In genomic region chr5:170711300-170711699, GRCh38 we compare ENCODE assay signal across 26 cellular contexts.
"Had no signal": no experiment of that assay in that cellular context is flagged by ENCODE, and none has a peak within 500 bp of the region (broad histone marks: within the 10 kb centered on the region; RNA-seq: fewer than 3 reads in every experiment).

No MANE protein-coding gene starts in this region.

- H3K27me3 ChIP-seq: testis, thyroid gland, upper lobe of left lung, uterus, vagina had no signal

- ATAC-seq: stimulated activated effector memory CD8-positive, alpha-beta T cell treated with anti-CD3 and anti-CD28 coated beads, Interleukin-12 subunit alpha, Interleukin-12 subunit beta, amount 100 ng/mL, for 72 hours; stimulated activated memory B cell treated with anti-CD40 and anti-IgM and Interleukin-4, amounts not matched to agents 10 μg/mL and 1 μg/mL and 100 μg/mL, for 72 hours; stimulated activated naive B cell treated with anti-CD40 and anti-IgM and Interleukin-4, amounts not matched to agents 10 μg/mL and 1 μg/mL and 100 μg/mL, for 72 hours; stimulated activated naive CD8-positive, alpha-beta T cell treated with anti-CD3 and anti-CD28 coated beads, Interleukin-15, amount 100 ng/mL, for 72 hours; stimulated activated naive CD8-positive, alpha-beta T cell treated with anti-CD3 and anti-CD28 coated beads, Interleukin-15, Interleukin-2, amounts not matched to agents 100 U/mL and 50 U/mL, for 24 hours; upper lobe of right lung had no signal

- DNase-seq: stimulated activated CD4-positive, alpha-beta T cell treated with anti-CD3 and anti-CD28 coated beads, Interleukin-2, amount 100 ng/mL, for 48 hours; stimulated activated CD4-positive, alpha-beta T cell treated with anti-CD3 and anti-CD28 coated beads, Interleukin-4, amount 100 ng/mL, for 1 hour; stimulated activated CD4-positive, alpha-beta T cell treated with anti-CD3 and anti-CD28 coated beads, Interleukin-4, amount 100 ng/mL, for 24 hours; stimulated activated CD4-positive, alpha-beta T cell treated with anti-CD3 and anti-CD28 coated beads, Interleukin-4, amount 100 ng/mL, for 4 hours; stimulated activated CD8-positive, alpha-beta memory T cell treated with anti-CD3 and anti-CD28 coated beads, Interleukin-4, amount 100 ng/mL, for 48 hours; stimulated activated naive B cell treated with anti-CD40 and anti-IgM and Interleukin-4, amounts not matched to agents 10 μg/mL and 1 μg/mL and 100 μg/mL, for 72 hours; stimulated activated naive CD4-positive, alpha-beta T cell; stimulated activated naive CD4-positive, alpha-beta T cell treated with Interleukin-2 at 50 U/mL for 16 hours; stimulated activated naive CD8-positive, alpha-beta T cell treated with anti-CD3 and anti-CD28 coated beads, Interleukin-15, amount 100 ng/mL, for 72 hours; stimulated activated naive CD8-positive, alpha-beta T cell treated with anti-CD3 and anti-CD28 coated beads, Interleukin-15, Interleukin-2, amounts not matched to agents 100 U/mL and 50 U/mL, for 24 hours; stomach; substantia nigra; testis; thyroid gland; tibial artery; transverse colon; trophoblast cell; upper lobe of left lung; upper lobe of right lung; uterus had no signal

- H3K9me3 ChIP-seq: suprapubic skin, testis, thoracic aorta, thyroid gland, transverse colon, upper lobe of right lung, uterus, vagina had no signal

- H3K27ac ChIP-seq: stomach, suprapubic skin, testis, thoracic aorta, thyroid gland, tibial artery, transverse colon, upper lobe of left lung, upper lobe of right lung, uterus, vagina had no signal

- FAIRE-seq: urothelium cell line had no signal

- H3K36me3 ChIP-seq: stomach, suprapubic skin, thoracic aorta, thyroid gland, tibial artery, transverse colon, upper lobe of left lung, upper lobe of right lung, uterus, vagina had no signal

- H3K4me3 ChIP-seq: stomach, suprapubic skin, testis, thoracic aorta, thyroid gland, tibial artery, transverse colon, upper lobe of left lung, upper lobe of right lung, uterus, vagina had no signal

- H3K4me1 ChIP-seq: stomach, suprapubic skin, testis, thyroid gland, tibial artery, transverse colon, upper lobe of left lung, upper lobe of right lung, uterus, vagina had no signal
